Comparison of ENCODE assay signal across 24 cellular contexts in genomic region chr7:107945332-107945731, GRCh38. TPM values are rescaled to one million over a fixed set of nuclear protein-coding genes. Genes with fewer than 3 reads are reported as not detected.
DNase-seq lines count a peak whose midpoint lies in the region; ATAC-seq and TF ChIP-seq lines count a peak whose summit lies in the region.
"Had no signal": no experiment of that assay in that cellular context is flagged by ENCODE, and none has a peak within 500 bp of the region (broad histone marks: within the 10 kb centered on the region; RNA-seq: fewer than 3 reads in every experiment).

No MANE protein-coding gene starts in this region.

- H3K27me3 ChIP-seq in SJCRH30 (no peaks in the 10 kb centered on the region), stomach smooth muscle (ENCODE audit: control insufficient read depth in 1 of 2, insufficient read depth in 2 of 2, low read length in 2 of 2) (no peaks in the 10 kb centered on the region), spleen (replicated peaks in 1 of 7) (no peaks in the 10 kb centered on the region)
- H3K27me3 ChIP-seq: tibial artery had no signal

- H4K20me1 ChIP-seq in OCI-LY7 (ENCODE audit: insufficient read depth, low read length): no peaks in the 10 kb centered on the region

- WGBS in spleen, 5 donors: 69 to 90% (median 82%) methylated on average over 2 of the region's 2 CpGs

- H3K4me1 ChIP-seq in SJCRH30 (peaks cover 48% of the 10 kb centered on the region), stomach smooth muscle (ENCODE audit: control insufficient read depth, insufficient read depth, low read length) (peaks cover 20% of the 10 kb centered on the region), OCI-LY7 (ENCODE audit: insufficient read depth, low read length, poor library complexity, severe bottlenecking) (no peaks in the 10 kb centered on the region), spleen (peaks cover 0 to 7% (median 0%) of the 10 kb centered on the region in 6 donors)

- peak overlapping the region; percentile 57 for H3K27ac Mint-ChIP-seq in glutamatergic neuron (ENCODE audit: unreplicated experiment)
- H3K27ac Mint-ChIP-seq: activated naive CD4-positive, alpha-beta T cell treated with anti-CD3 and anti-CD28 coated beads, Interleukin-2, amount 10 ng/mL, durations not matched to agents 7 days and 5 days; activated T-helper 1 cell treated with anti-CD3 and anti-CD28 coated beads, Interleukin-12 subunit alpha, Interleukin-12 subunit beta, Interleukin-2, Interleukin-4 antibody, amounts not matched to agents 30 ng/mL and 10 ng/mL and 1 ng/mL, durations not matched to agents 14 hours and 24 hours and 36 hours; CD4-positive, CD25-positive, alpha-beta regulatory T cell; memory B cell; naive B cell; WTC11 had no signal

- TF ChIP-seq POLR2A in spleen (IDR thresholded peaks at IDR 0.05): no peak

- no peaks in the 10 kb centered on the region for H3K9me3 ChIP-seq in SJCRH30 (replicated peaks)
- no peaks in the 10 kb centered on the region for H3K9me3 ChIP-seq in stomach smooth muscle (ENCODE audit: control insufficient read depth in 2 of 2, low read length in 2 of 2)
- H3K9me3 ChIP-seq in OCI-LY7 (ENCODE audit: low read length): no peaks in the 10 kb centered on the region
- no peaks in the 10 kb centered on the region for H3K9me3 ChIP-seq in spleen
- H3K9me3 ChIP-seq: tibial artery had no signal

- POLR2A ChIA-PET in OCI-LY7 (lab: Charles Lee): interaction anchor here (0.6 kb wide), 1 partner anchor 14 kb away, joined by 7 read pairs; no protein-coding TSS in a partner anchor

- intact Hi-C loops in OCI-LY7 (cut with micrococcal nuclease; ENCODE audit: unreplicated experiment) (no loop called here), spleen (cut with DNase I; ENCODE audit: low total_unique reads) (no loop called here)

- H3K79me2 ChIP-seq in OCI-LY7 (ENCODE audit: insufficient read depth, low read depth, low read length): no peaks in the 10 kb centered on the region

- CTCF ChIA-PET in OCI-LY7 (lab: Charles Lee; ENCODE audit: unreplicated experiment): no interaction called here

- H3K27me3 Mint-ChIP-seq in glutamatergic neuron (ENCODE audit: unreplicated experiment): peaks cover 3% of the 10 kb centered on the region
- H3K27me3 Mint-ChIP-seq: activated naive CD4-positive, alpha-beta T cell treated with anti-CD3 and anti-CD28 coated beads, Interleukin-2, amount 10 ng/mL, durations not matched to agents 7 days and 5 days; CD4-positive, CD25-positive, alpha-beta regulatory T cell had no signal

- no peak for ATAC-seq in GM21528 (IDR thresholded peaks at IDR 0.05; ENCODE audit: low FRiP score, unreplicated experiment)
- ATAC-seq: HCT116, WTC11 had no signal

- H3K4me3 Mint-ChIP-seq in glutamatergic neuron (ENCODE audit: unreplicated experiment): no peak overlapping the region
- H3K4me3 Mint-ChIP-seq: activated naive CD4-positive, alpha-beta T cell treated with anti-CD3 and anti-CD28 coated beads, Interleukin-2, amount 10 ng/mL, durations not matched to agents 7 days and 5 days; activated T-helper 1 cell treated with anti-CD3 and anti-CD28 coated beads, Interleukin-12 subunit alpha, Interleukin-12 subunit beta, Interleukin-2, Interleukin-4 antibody, amounts not matched to agents 30 ng/mL and 10 ng/mL and 1 ng/mL, durations not matched to agents 14 hours and 24 hours and 36 hours; CD4-positive, CD25-positive, alpha-beta regulatory T cell; memory B cell; naive B cell; WTC11 had no signal

- H3K4me1 Mint-ChIP-seq in glutamatergic neuron (ENCODE audit: low read depth, unreplicated experiment): peaks cover 9% of the 10 kb centered on the region
- H3K4me1 Mint-ChIP-seq: activated naive CD4-positive, alpha-beta T cell treated with anti-CD3 and anti-CD28 coated beads, Interleukin-2, amount 10 ng/mL, durations not matched to agents 7 days and 5 days; CD4-positive, CD25-positive, alpha-beta regulatory T cell; memory B cell; naive B cell; WTC11 had no signal

- TF ChIP-seq CTCF in glutamatergic neuron (IDR thresholded peaks at IDR 0.05; ENCODE audit: partially characterized antibody, unreplicated experiment) (no peak), OCI-LY7 (conservative IDR thresholded peaks at IDR 0.05; ENCODE audit: low read length) (no peak), spleen (IDR thresholded peaks at IDR 0.05 in 8 of 11, conservative IDR thresholded peaks at IDR 0.05 in 3 of 11) (no peak)

- H3K4me2 ChIP-seq in OCI-LY7 (ENCODE audit: low read length): no peak overlapping the region

- no TSS peak for BruUV-seq in OCI-LY7 (replicated peaks; lab: Mats Ljungman, UMichigan)

- H3K9me2 ChIP-seq in OCI-LY7 (ENCODE audit: insufficient read depth, low read length): no peaks in the 10 kb centered on the region

- H3K9me3 Mint-ChIP-seq in glutamatergic neuron (ENCODE audit: unreplicated experiment): no peaks in the 10 kb centered on the region
- H3K9me3 Mint-ChIP-seq: activated naive CD4-positive, alpha-beta T cell treated with anti-CD3 and anti-CD28 coated beads, Interleukin-2, amount 10 ng/mL, durations not matched to agents 7 days and 5 days; activated T-helper 1 cell treated with anti-CD3 and anti-CD28 coated beads, Interleukin-12 subunit alpha, Interleukin-12 subunit beta, Interleukin-2, Interleukin-4 antibody, amounts not matched to agents 30 ng/mL and 10 ng/mL and 1 ng/mL, durations not matched to agents 14 hours and 24 hours and 36 hours; CD4-positive, CD25-positive, alpha-beta regulatory T cell; memory B cell; naive B cell; WTC11 had no signal

- DNase-seq in DMS 273 (lab: John Stamatoyannopoulos, UW; ENCODE audit: unreplicated experiment) (peak; percentile 22), DMS 273 treated with DMSO at 0.1 percent for 48 hours (lab: John Stamatoyannopoulos, UW) (no peak), SJCRH30 (peak; percentile 80 to 93), glutamatergic neuron (no peak), OCI-LY7 (ENCODE audit: low spot score) (no peak), spleen (no peak)
- DNase-seq: activated naive CD4-positive, alpha-beta T cell treated with anti-CD3 and anti-CD28 coated beads, Interleukin-2, amount 10 ng/mL, durations not matched to agents 7 days and 5 days; amygdala; CD4-positive, CD25-positive, alpha-beta regulatory T cell; cortex of kidney; naive B cell; NCI-H526 treated with DMSO at 0.1 percent for 48 hours; occipital lobe; retina; stimulated activated CD4-positive, alpha-beta T cell treated with anti-CD3 and anti-CD28 coated beads, Interleukin-4, amount 100 ng/mL, for 24 hours; stimulated activated naive CD4-positive, alpha-beta T cell treated with Interleukin-2 at 50 U/mL for 16 hours; tibial artery had no signal

- H3K36me3 Mint-ChIP-seq in glutamatergic neuron (ENCODE audit: unreplicated experiment): peaks cover 5% of the 10 kb centered on the region
- H3K36me3 Mint-ChIP-seq: activated naive CD4-positive, alpha-beta T cell treated with anti-CD3 and anti-CD28 coated beads, Interleukin-2, amount 10 ng/mL, durations not matched to agents 7 days and 5 days had no signal

- no peak overlapping the region for H3K9ac ChIP-seq in stomach smooth muscle (ENCODE audit: low read length in 2 of 2)

- H3K36me3 ChIP-seq in SJCRH30 (peaks cover 41% of the 10 kb centered on the region), stomach smooth muscle (ENCODE audit: control insufficient read depth in 2 of 2, insufficient read depth in 2 of 2, low read length in 2 of 2) (peaks cover 20 to 27% of the 10 kb centered on the region in 2 donors), OCI-LY7 (ENCODE audit: insufficient read depth, low read length) (no peaks in the 10 kb centered on the region), spleen (peaks cover 0 to 39% (median 1%) of the 10 kb centered on the region in 6 donors)

- H3K4me3 ChIP-seq in SJCRH30 (no peak overlapping the region), stomach smooth muscle (ENCODE audit: low read length in 2 of 2) (no peak overlapping the region), OCI-LY7 (ENCODE audit: low read depth, low read length, poor library complexity, severe bottlenecking) (no peak overlapping the region), spleen (no peak overlapping the region)
- H3K4me3 ChIP-seq: tibial artery had no signal

- H3K27ac ChIP-seq in SJCRH30: peak overlapping the region; percentile 33
- peak overlapping the region; percentile 2 for H3K27ac ChIP-seq in stomach smooth muscle (ENCODE audit: low read length)
- H3K27ac ChIP-seq in OCI-LY7 (ENCODE audit: low read depth, low read length, poor library complexity, severe bottlenecking): no peak overlapping the region
- peak overlapping the region in 2 of 8 donors; percentile 30 to 50 for H3K27ac ChIP-seq in spleen
- H3K27ac ChIP-seq: 22Rv1, tibial artery had no signal

- no peak overlapping the region for H2AFZ ChIP-seq in OCI-LY7 (ENCODE audit: low read length)

RNA-seq across cellular contexts. Expression of gene DLD, which starts 54.3 kb away (rescaled TPM):
- 113 and 151 TPM in 2 replicates for total RNA-seq in SJCRH30 (2014; rRNA removed; shearing (Covaris generic))
- 75.9 TPM for total RNA-seq in glutamatergic neuron (ENCODE audit: unreplicated experiment)
- 43.8 and 48.4 TPM in 2 replicates for total RNA-seq in OCI-LY7 (2014; rRNA removed; shearing (Covaris generic))
- total RNA-seq in OCI-LY7 (2022): 79.5 and 82.3 TPM in 2 replicates
- 100 to 1,000 TPM in 3 of 7 donors, 10 to 100 TPM in 4; 54.4 to 114 (median 65.7) TPM for total RNA-seq in spleen
- 10 to 100 TPM; 19.6 to 29.4 (median 22.3) TPM for polyA plus RNA-seq in spleen

RNA-seq across cellular contexts. Expression of gene LAMB1, which starts 57.6 kb away (rescaled TPM):
- total RNA-seq in SJCRH30 (2014; rRNA removed; shearing (Covaris generic)): 100 and 106 TPM in 2 replicates
- total RNA-seq in glutamatergic neuron (ENCODE audit: unreplicated experiment) (326 TPM), OCI-LY7 (2022) (0.17 TPM in 1 of 2 replicates, not detected in the other), spleen (100 to 1,000 TPM in 6 of 7 donors, 10 to 100 TPM in 1; 66.4 to 181 (median 149) TPM)
- not detected in 2 replicates for total RNA-seq in OCI-LY7 (2014; rRNA removed; shearing (Covaris generic))
- 10 to 100 TPM; 51.4 to 74.8 (median 68.6) TPM for polyA plus RNA-seq in spleen
- total RNA-seq: activated T-helper 1 cell treated with anti-CD3 and anti-CD28 coated beads, Interleukin-12 subunit alpha, Interleukin-12 subunit beta, Interleukin-2, Interleukin-4 antibody, amounts not matched to agents 30 ng/mL and 10 ng/mL and 1 ng/mL, durations not matched to agents 14 hours and 24 hours and 36 hours had no signal

Comparison
In these comparisons a context has a peak if more than half of its experiments do, and no peak if none do; other contexts are left out.
1. DNase-seq: peak in DMS 273 (single experiment) and SJCRH30 (2 of 2); none in DMS 273 treated with DMSO at 0.1 percent for 48 hours (single experiment), glutamatergic neuron (single experiment), OCI-LY7 (single experiment) and spleen (single experiment).
2. RNA of gene LAMB1, which starts 57.6 kb away (total RNA-seq): 326 TPM in glutamatergic neuron (single experiment), 66.4 to 181 TPM in spleen and 100 to 106 TPM in SJCRH30; 0.17 TPM in OCI-LY7; every median in the first group is over 10 times any median in the second.